In genomic region chr11:123429336-123429735, GRCh38 we compare ENCODE assay signal across 9 cellular contexts. TPM values are rescaled to one million over a fixed set of nuclear protein-coding genes. Genes with fewer than 3 reads are reported as not detected.
DNase-seq lines count a peak whose midpoint lies in the region; ATAC-seq, FAIRE-seq and TF ChIP-seq lines count a peak whose summit lies in the region.
"Had no signal": no experiment of that assay in that cellular context is flagged by ENCODE, and none has a peak within 500 bp of the region (broad histone marks: within the 10 kb centered on the region; RNA-seq: fewer than 3 reads in every experiment).

No MANE protein-coding gene starts in this region.

- peak overlapping the region; percentile 86 for H3K27ac Mint-ChIP-seq in activated T-helper 2 cell treated with anti-CD3 and anti-CD28 coated beads, Interferon-gamma antibody, Interleukin-2, Interleukin-4, amounts not matched to agents 10 μg/mL and 5 μg/mL and 100 μg/mL, durations not matched to agents 14 hours and 24 hours and 36 hours

- DNase-seq in AG04450 (ENCODE audit: low read depth, low spot score): no peak
- DNase-seq in H54 (ENCODE audit: insufficient read length, low spot score): peak; percentile 52
- no peak for DNase-seq in activated T-helper 2 cell treated with anti-CD3 and anti-CD28 coated beads, Interferon-gamma antibody, Interleukin-2, Interleukin-4, amounts not matched to agents 10 μg/mL and 5 μg/mL and 100 μg/mL, durations not matched to agents 14 hours and 24 hours and 36 hours (ENCODE audit: low spot score)
- peak; percentile 74 for DNase-seq in iris pigment epithelial cell (ENCODE audit: low read depth)
- DNase-seq in G401 (ENCODE audit: low spot score): no peak
- DNase-seq in OCI-M2 (lab: John Stamatoyannopoulos, UW; ENCODE audit: unreplicated experiment): no peak
- DNase-seq: activated effector memory CD4-positive, alpha-beta T cell treated with anti-CD3 and anti-CD28 coated beads, Interleukin-2, amount 50 U/mL, for 16 hours had no signal

- no peaks in the 10 kb centered on the region for H3K9me3 Mint-ChIP-seq in activated T-helper 2 cell treated with anti-CD3 and anti-CD28 coated beads, Interferon-gamma antibody, Interleukin-2, Interleukin-4, amounts not matched to agents 10 μg/mL and 5 μg/mL and 100 μg/mL, durations not matched to agents 14 hours and 24 hours and 36 hours

- peak overlapping the region; percentile 42 for H3K27ac ChIP-seq in AG04450 (ENCODE audit: low read depth, low read length)

- in situ Hi-C loops in G401 (cut with HindIII; ENCODE audit: low sequenced_read_pairs): no loop called here

- peaks cover 3% of the 10 kb centered on the region; the same call in 1 of the 2 replicates for H3K9me3 ChIP-seq in AG04450 (ENCODE audit: control insufficient read depth, insufficient read depth, low read length)

- H3K4me3 ChIP-seq in AG04450 (ENCODE audit: low read depth, low read length): peak overlapping the region; percentile 78

- peaks cover 8% of the 10 kb centered on the region for H3K27me3 ChIP-seq in AG04450 (ENCODE audit: control insufficient read depth, insufficient read depth, low read length)

- POLR2A ChIA-PET in AG04450 (lab: Yijun Ruan, JAX): no interaction called here

- H3K36me3 Mint-ChIP-seq in activated T-helper 2 cell treated with anti-CD3 and anti-CD28 coated beads, Interferon-gamma antibody, Interleukin-2, Interleukin-4, amounts not matched to agents 10 μg/mL and 5 μg/mL and 100 μg/mL, durations not matched to agents 14 hours and 24 hours and 36 hours (ENCODE audit: low read depth): peaks cover 55% of the 10 kb centered on the region

- TF ChIP-seq POLR2A in H54 (IDR thresholded peaks at IDR 0.05; ENCODE audit: low read depth, low read length): no peak

- peak; percentile 77 for FAIRE-seq in H54 (lab: Jason Lieb, UNC)

- TF ChIP-seq CTCF in AG04450 (IDR thresholded peaks at IDR 0.05; ENCODE audit: low read depth, low read length): no peak

- ATAC-seq in GM21717 (IDR thresholded peaks at IDR 0.05; ENCODE audit: unreplicated experiment) (no peak), HG03378 (IDR thresholded peaks at IDR 0.05; ENCODE audit: unreplicated experiment) (no peak)

- intact Hi-C loops in activated T-helper 2 cell treated with anti-CD3 and anti-CD28 coated beads, Interferon-gamma antibody, Interleukin-2, Interleukin-4, amounts not matched to agents 10 μg/mL and 5 μg/mL and 100 μg/mL, durations not matched to agents 14 hours and 24 hours and 36 hours (cut with micrococcal nuclease): no loop called here

- peaks cover 37% of the 10 kb centered on the region for H3K4me1 Mint-ChIP-seq in activated T-helper 2 cell treated with anti-CD3 and anti-CD28 coated beads, Interferon-gamma antibody, Interleukin-2, Interleukin-4, amounts not matched to agents 10 μg/mL and 5 μg/mL and 100 μg/mL, durations not matched to agents 14 hours and 24 hours and 36 hours (ENCODE audit: low read depth)

- peak overlapping the region; percentile 91 for H3K4me3 Mint-ChIP-seq in activated T-helper 2 cell treated with anti-CD3 and anti-CD28 coated beads, Interferon-gamma antibody, Interleukin-2, Interleukin-4, amounts not matched to agents 10 μg/mL and 5 μg/mL and 100 μg/mL, durations not matched to agents 14 hours and 24 hours and 36 hours (ENCODE audit: low read depth)

- H3K27me3 Mint-ChIP-seq in activated T-helper 2 cell treated with anti-CD3 and anti-CD28 coated beads, Interferon-gamma antibody, Interleukin-2, Interleukin-4, amounts not matched to agents 10 μg/mL and 5 μg/mL and 100 μg/mL, durations not matched to agents 14 hours and 24 hours and 36 hours (ENCODE audit: low read depth): peaks cover 4% of the 10 kb centered on the region

- CTCF ChIA-PET in AG04450 (lab: Charles Lee): interaction anchor here (0.6 to 1.1 kb wide), 2 partner anchors 152 to 168 kb away, joined by 4 to 6 read pairs; no protein-coding TSS in a partner anchor

RNA-seq across cellular contexts. Expression of gene GRAMD1B, which starts 0.7 kb away (rescaled TPM):
- polyA plus RNA-seq in AG04450 (2011; rRNA removed): 2.1 and 2.7 TPM in 2 replicates
- 4.1 and 5.6 TPM in 2 replicates for polyA minus RNA-seq in AG04450 (2011; rRNA and poly(A)+ RNA removed)
- 159 and 166 TPM in 2 replicates for total RNA-seq in activated T-helper 2 cell treated with anti-CD3 and anti-CD28 coated beads, Interferon-gamma antibody, Interleukin-2, Interleukin-4, amounts not matched to agents 10 μg/mL and 5 μg/mL and 100 μg/mL, durations not matched to agents 14 hours and 24 hours and 36 hours
- total RNA-seq in G401 (2014; rRNA removed; shearing (Covaris generic)): 31.0 and 33.3 TPM in 2 replicates

Comparison
In these comparisons a context has a peak if more than half of its experiments do, and no peak if none do; other contexts are left out.
1. DNase-seq: peak in H54 (single experiment) and iris pigment epithelial cell (single experiment); none in AG04450 (single experiment), activated T-helper 2 cell treated with anti-CD3 and anti-CD28 coated beads, Interferon-gamma antibody, Interleukin-2, Interleukin-4, amounts not matched to agents 10 μg/mL and 5 μg/mL and 100 μg/mL, durations not matched to agents 14 hours and 24 hours and 36 hours (single experiment), G401 (single experiment) and OCI-M2 (single experiment).